8 cellular contexts compared by ENCODE assay signal in the genomic region with DNA sequence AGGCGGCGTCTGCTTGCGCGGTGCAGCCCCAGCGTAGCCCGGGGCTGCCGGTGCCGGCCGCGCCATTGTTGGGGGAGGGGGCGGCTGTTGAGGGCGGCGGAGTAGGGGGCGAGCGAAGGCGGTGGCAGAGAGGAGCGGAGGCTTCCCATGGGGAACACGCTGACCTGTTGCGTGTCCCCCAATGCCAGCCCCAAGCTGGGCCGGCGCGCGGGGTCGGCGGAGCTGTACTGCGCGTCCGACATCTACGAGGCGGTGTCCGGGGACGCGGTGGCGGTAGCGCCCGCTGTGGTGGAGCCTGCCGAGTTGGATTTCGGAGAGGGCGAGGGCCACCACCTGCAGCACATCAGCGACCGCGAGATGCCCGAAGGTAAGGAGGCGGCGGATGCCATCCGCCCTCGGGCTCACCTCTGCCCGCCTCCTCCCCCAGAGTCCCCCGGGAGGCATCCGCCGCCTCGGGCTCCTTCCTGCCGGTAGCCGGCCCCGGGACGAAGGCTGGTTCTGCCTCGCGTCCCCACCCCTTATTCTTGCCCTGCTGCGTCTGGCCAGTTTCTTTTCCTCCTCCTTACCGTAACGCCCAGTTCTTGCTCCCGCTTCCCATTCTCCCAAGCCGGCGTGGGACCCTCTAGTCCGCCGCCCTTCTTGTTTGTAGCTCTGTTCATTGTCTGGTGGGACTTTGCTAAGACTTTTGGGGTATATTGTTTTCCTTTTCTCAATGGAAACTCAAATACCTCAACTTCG. TPM values are rescaled to one million over a fixed set of nuclear protein-coding genes. Genes with fewer than 3 reads are reported as not detected.
A peak's percentile ranks its signal among the peaks of the same experiment; 100 is the strongest.
DNase-seq lines count a peak whose midpoint lies in the region; ATAC-seq and TF ChIP-seq lines count a peak whose summit lies in the region.

No MANE protein-coding gene starts in this region.

- 0 to 1% methylated on average over 49 to 67 of the region's 67 CpGs for WGBS in lung, 2 donors

- H3K4me3 ChIP-seq in Jurkat, Clone E6-1 (ENCODE audit: low read length), result peak overlapping the region; percentile 83
- H3K4me3 ChIP-seq in coronary artery (peak overlapping the region; percentile 84), lung (peak overlapping the region; percentile 99)

- no peaks in the 10 kb centered on the region for H3K4me1 ChIP-seq in lung (ENCODE audit: control insufficient read depth in 2 of 2, insufficient read depth in 2 of 2, low read length in 2 of 2)

- peak; percentile 36 for ATAC-seq in GM21723 (IDR thresholded peaks at IDR 0.05; ENCODE audit: unreplicated experiment)
- ATAC-seq in activated CD4-positive, CD25-positive, alpha-beta regulatory T cell treated with anti-CD3 and anti-CD28 coated beads, Interleukin-2, amount 50 U/mL, for 24 hours, result peak; percentile 9 to 14
- no peak for ATAC-seq in lung (ENCODE audit: insufficient read depth, low FRiP score)

- no peaks in the 10 kb centered on the region for H3K27me3 ChIP-seq in lung (ENCODE audit: control insufficient read depth, insufficient read depth)

- H3K27ac ChIP-seq in coronary artery, result peak overlapping the region; percentile 84 to 93
- peak overlapping the region; percentile 91 to 98 for H3K27ac ChIP-seq in lung (ENCODE audit: low read depth in 1 of 2, low read length in 1 of 2)

- TF ChIP-seq CTCF in coronary artery (IDR thresholded peaks at IDR 0.05) (no peak), lung (IDR thresholded peaks at IDR 0.05; ENCODE audit: control extremely low read depth, extremely low read depth) (no peak)

- DNase-seq in GDM1 (lab: John Stamatoyannopoulos, UW) (peak; percentile 14), coronary artery (ENCODE audit: low spot score) (peak; percentile 83), lung (ENCODE audit: low spot score) (peak; percentile 43), superior temporal gyrus (ENCODE audit: extremely low spot score) (no peak)
- peak; percentile 12 for DNase-seq in Jurkat, Clone E6-1 (ENCODE audit: low read depth, low spot score)
- DNase-seq in stimulated activated CD8-positive, alpha-beta memory T cell treated with anti-CD3 and anti-CD28 coated beads, Interleukin-12 subunit alpha, Interleukin-12 subunit beta, amount 100 ng/mL, for 4 hours (ENCODE audit: low read depth), result peak; percentile 34

- no peaks in the 10 kb centered on the region for H3K36me3 ChIP-seq in lung (ENCODE audit: control insufficient read depth in 2 of 2, insufficient read depth in 2 of 2, low read length in 2 of 2)

- H3K9me3 ChIP-seq in lung (ENCODE audit: control insufficient read depth in 2 of 2, insufficient read depth in 1 of 2, low read length in 1 of 2), result no peaks in the 10 kb centered on the region

RNA-seq across cellular contexts. Expression of a gene that starts 0.5 kb away (rescaled TPM):
- polyA plus RNA-seq in Jurkat, Clone E6-1 (2012; ENCODE audit: insufficient read depth, insufficient read length), result 14.0 TPM
- 10 to 100 TPM; 11.1 to 25.1 TPM for total RNA-seq in lung
- polyA plus RNA-seq in lung, result 10 to 100 TPM; 11.3 to 14.2 TPM

RNA-seq across cellular contexts. Expression of a gene that starts 57.8 kb away (rescaled TPM):
- 0.90 TPM for polyA plus RNA-seq in Jurkat, Clone E6-1 (2012; ENCODE audit: insufficient read depth, insufficient read length)
- 10 to 100 TPM; 30.5 to 47.8 TPM for total RNA-seq in lung
- polyA plus RNA-seq in lung, result 10 to 100 TPM in 1 of 2 donors, 1 to 10 TPM in 1; 9.8 to 10.6 TPM
